18 cellular contexts compared by ENCODE assay signal in genomic region chr4:186698525-186698924, GRCh38. TPM values are rescaled to one million over a fixed set of nuclear protein-coding genes. Genes with fewer than 3 reads are reported as not detected.
"Had no signal": no experiment of that assay in that cellular context is flagged by ENCODE, and none has a peak within 500 bp of the region (broad histone marks: within the 10 kb centered on the region; RNA-seq: fewer than 3 reads in every experiment).

No MANE protein-coding gene starts in this region.

- H3K4me3 Mint-ChIP-seq: activated CD4-positive, alpha-beta T cell treated with anti-CD3 and anti-CD28 coated beads, Interleukin-2, amount 10 ng/mL, durations not matched to agents 24 days and 14 days; activated CD8-positive, alpha-beta T cell treated with anti-CD3 and anti-CD28 coated beads for 36 hours; activated naive CD8-positive, alpha-beta T cell treated with anti-CD3 and anti-CD28 coated beads, Interleukin-2, amount 10 ng/mL, durations not matched to agents 7 days and 5 days; central memory CD8-positive, alpha-beta T cell; memory B cell; naive thymus-derived CD8-positive, alpha-beta T cell; stimulated activated naive CD8-positive, alpha-beta T cell treated with anti-CD3 and anti-CD28 coated beads, Interleukin-15, Interleukin-2, amounts not matched to agents 100 ng/mL and 50 ng/mL, for 24 hours; T-helper 2 cell treated with Interferon-gamma antibody and Interleukin-4, amounts not matched to agents 5 μg/mL and 100 μg/mL, for 36 hours had no signal

- H3K4me1 Mint-ChIP-seq: activated CD4-positive, alpha-beta T cell treated with anti-CD3 and anti-CD28 coated beads, Interleukin-2, amount 10 ng/mL, durations not matched to agents 24 days and 14 days; activated naive CD8-positive, alpha-beta T cell treated with anti-CD3 and anti-CD28 coated beads, Interleukin-2, amount 10 ng/mL, durations not matched to agents 7 days and 5 days; central memory CD8-positive, alpha-beta T cell; memory B cell had no signal

- H3K27ac ChIP-seq: upper lobe of left lung had no signal

- ATAC-seq: activated CD8-positive, alpha-beta T cell treated with anti-CD3 and anti-CD28 coated beads for 36 hours; naive thymus-derived CD8-positive, alpha-beta T cell had no signal

- H3K27me3 Mint-ChIP-seq: activated CD4-positive, alpha-beta T cell treated with anti-CD3 and anti-CD28 coated beads, Interleukin-2, amount 10 ng/mL, durations not matched to agents 24 days and 14 days; activated CD8-positive, alpha-beta T cell treated with anti-CD3 and anti-CD28 coated beads for 36 hours; activated naive CD8-positive, alpha-beta T cell treated with anti-CD3 and anti-CD28 coated beads, Interleukin-2, amount 10 ng/mL, durations not matched to agents 7 days and 5 days; central memory CD8-positive, alpha-beta T cell; stimulated activated naive CD8-positive, alpha-beta T cell treated with anti-CD3 and anti-CD28 coated beads, Interleukin-15, Interleukin-2, amounts not matched to agents 100 ng/mL and 50 ng/mL, for 24 hours had no signal

- H3K36me3 Mint-ChIP-seq: activated naive CD8-positive, alpha-beta T cell treated with anti-CD3 and anti-CD28 coated beads, Interleukin-2, amount 10 ng/mL, durations not matched to agents 7 days and 5 days; memory B cell; naive thymus-derived CD8-positive, alpha-beta T cell had no signal

- H3K27ac Mint-ChIP-seq: activated CD4-positive, alpha-beta T cell treated with anti-CD3 and anti-CD28 coated beads, Interleukin-2, amount 10 ng/mL, durations not matched to agents 24 days and 14 days; activated CD8-positive, alpha-beta T cell treated with anti-CD3 and anti-CD28 coated beads for 36 hours; activated naive CD8-positive, alpha-beta T cell treated with anti-CD3 and anti-CD28 coated beads, Interleukin-2, amount 10 ng/mL, durations not matched to agents 7 days and 5 days; activated T-helper 2 cell treated with anti-CD3 and anti-CD28 coated beads, Interferon-gamma antibody, Interleukin-2, Interleukin-4, amounts not matched to agents 10 μg/mL and 5 μg/mL and 100 μg/mL, durations not matched to agents 14 hours and 24 hours and 36 hours; memory B cell; naive thymus-derived CD8-positive, alpha-beta T cell; stimulated activated naive CD8-positive, alpha-beta T cell treated with anti-CD3 and anti-CD28 coated beads, Interleukin-15, Interleukin-2, amounts not matched to agents 100 ng/mL and 50 ng/mL, for 24 hours; T-helper 2 cell treated with Interferon-gamma antibody and Interleukin-4, amounts not matched to agents 5 μg/mL and 100 μg/mL, for 36 hours had no signal

- H3K27me3 ChIP-seq: upper lobe of left lung had no signal

- DNase-seq: activated CD4-positive, alpha-beta T cell treated with anti-CD3 and anti-CD28 coated beads, Interleukin-2, amount 10 ng/mL, durations not matched to agents 24 days and 14 days; activated CD4-positive, CD25-positive, alpha-beta regulatory T cell; activated CD8-positive, alpha-beta T cell treated with anti-CD3 and anti-CD28 coated beads for 36 hours; activated naive CD4-positive, alpha-beta T cell treated with Interleukin-2 at 50 U/mL for 16 hours; activated naive CD8-positive, alpha-beta T cell treated with anti-CD3 and anti-CD28 coated beads, Interleukin-2, amount 10 ng/mL, durations not matched to agents 7 days and 5 days; activated T-cell treated with anti-CD3 and anti-CD28 coated beads, Interleukin-2, amount 50 U/mL, for 1 hour; amygdala; cortex of kidney; effector CD4-positive, alpha-beta T cell; naive thymus-derived CD8-positive, alpha-beta T cell; posterior cingulate gyrus; retina; upper lobe of left lung had no signal

- H3K9me3 ChIP-seq: upper lobe of left lung had no signal

- H3K4me3 ChIP-seq: upper lobe of left lung had no signal

RNA-seq across cellular contexts. Expression of gene FAT1, which starts 25.1 kb away (rescaled TPM):
- total RNA-seq: activated CD8-positive, alpha-beta T cell treated with anti-CD3 and anti-CD28 coated beads for 36 hours; activated naive CD8-positive, alpha-beta T cell treated with anti-CD3 and anti-CD28 coated beads, Interleukin-2, amount 10 ng/mL, durations not matched to agents 7 days and 5 days; naive thymus-derived CD8-positive, alpha-beta T cell had no signal
- polyA plus RNA-seq: naive thymus-derived CD8-positive, alpha-beta T cell had no signal
